ENCODE assay signal across 23 cellular contexts in genomic region chr13:43301341-43301969, GRCh38.
DNase-seq lines count a peak whose midpoint lies in the region; ATAC-seq, FAIRE-seq and TF ChIP-seq lines count a peak whose summit lies in the region.
"Had no signal": no experiment of that assay in that cellular context is flagged by ENCODE, and none has a peak within 500 bp of the region (broad histone marks: within the 10 kb centered on the region; RNA-seq: fewer than 3 reads in every experiment).

No MANE protein-coding gene starts in this region.

- DNase-seq in EL (peak; percentile 75), astrocyte (ENCODE audit: low read depth) (peak; percentile 20), myocyte (ENCODE audit: low read depth) (peak; percentile 65), sciatic nerve (ENCODE audit: low spot score) (no peak), PC-9 (no peak)
- DNase-seq: activated CD4-positive, alpha-beta memory T cell treated with anti-CD3 and anti-CD28 coated beads, Interleukin-2, amount 10 ng/mL, durations not matched to agents 7 days and 5 days; CD4-positive, alpha-beta T cell; cerebellar nuclear complex; hypothalamus; left ventricle myocardium inferior; naive thymus-derived CD8-positive, alpha-beta T cell; NCI-H1436 treated with DMSO at 0.1 percent for 48 hours; ovary; SHP77 treated with DMSO at 0.1 percent for 48 hours; stimulated activated CD8-positive, alpha-beta memory T cell treated with anti-CD3 and anti-CD28 coated beads, Interleukin-4, amount 100 ng/mL, for 48 hours; stomach; T-cell had no signal

- H3K9ac ChIP-seq in astrocyte (ENCODE audit: low read length), result no peak overlapping the region

- H3K36me3 Mint-ChIP-seq in astrocyte (ENCODE audit: low read depth, unreplicated experiment), result no peaks in the 10 kb centered on the region
- H3K36me3 Mint-ChIP-seq: activated naive CD8-positive, alpha-beta T cell; naive thymus-derived CD8-positive, alpha-beta T cell; T-cell had no signal

- TF ChIP-seq CTCF in HEK293 (tag by site-specific recombination; IDR thresholded peaks at IDR 0.05) (no peak), astrocyte (IDR thresholded peaks at IDR 0.05; ENCODE audit: insufficient read depth, low read depth, low read length) (no peak), PC-9 (conservative IDR thresholded peaks at IDR 0.05) (no peak)

- H3K27me3 ChIP-seq in astrocyte (ENCODE audit: insufficient read depth, low read length) (no peaks in the 10 kb centered on the region), PC-9 (ENCODE audit: insufficient read depth, low read depth) (no peaks in the 10 kb centered on the region)
- H3K27me3 ChIP-seq: gastroesophageal sphincter, ovary, stomach, tibial nerve had no signal

- H3K4me2 ChIP-seq in astrocyte (ENCODE audit: low read length) (no peak overlapping the region), PC-9 (no peak overlapping the region)
- H3K4me2 ChIP-seq: GM23338 had no signal

- H4K20me1 ChIP-seq in astrocyte (ENCODE audit: insufficient read depth, low read length), result no peaks in the 10 kb centered on the region
- no peaks in the 10 kb centered on the region for H4K20me1 ChIP-seq in PC-9 (ENCODE audit: insufficient read depth)

- no peak overlapping the region for H3K4me3 Mint-ChIP-seq in astrocyte (ENCODE audit: unreplicated experiment)
- H3K4me3 Mint-ChIP-seq: activated CD4-positive, alpha-beta memory T cell treated with anti-CD3 and anti-CD28 coated beads, Interleukin-2, amount 10 ng/mL, durations not matched to agents 7 days and 5 days; activated naive CD8-positive, alpha-beta T cell; CD4-positive, alpha-beta T cell; GM23338; naive thymus-derived CD8-positive, alpha-beta T cell; T-cell had no signal

- peaks cover 7% of the 10 kb centered on the region for H3K27me3 Mint-ChIP-seq in astrocyte (ENCODE audit: low read depth, unreplicated experiment)
- H3K27me3 Mint-ChIP-seq: activated naive CD8-positive, alpha-beta T cell had no signal

- CTCF ChIA-PET in HEK293 (lab: Yijun Ruan, JAX), result interaction anchor here (0.9 kb wide), 1 partner anchor 503 kb away, joined by 3 read pairs; no protein-coding TSS in a partner anchor
- CTCF ChIA-PET in PC-9 (lab: Charles Lee), result interaction anchor here (0.5 kb wide), 1 partner anchor 485 kb away, joined by 3 read pairs; no protein-coding TSS in a partner anchor

- no peaks in the 10 kb centered on the region for H3K9me3 ChIP-seq in HEK293 (ENCODE audit: control insufficient read depth, insufficient read depth, low read depth, low read length)
- H3K9me3 ChIP-seq in astrocyte (ENCODE audit: insufficient read depth, low read depth, low read length), result no peaks in the 10 kb centered on the region
- no peaks in the 10 kb centered on the region for H3K9me3 ChIP-seq in PC-9 (ENCODE audit: insufficient read depth, low read depth)
- H3K9me3 ChIP-seq: gastroesophageal sphincter, left ventricle myocardium inferior, ovary, stomach, tibial nerve had no signal

- H3F3A ChIP-seq in PC-9 (ENCODE audit: insufficient read depth, low read depth), result no peaks in the 10 kb centered on the region

- H3K4me1 Mint-ChIP-seq in astrocyte (ENCODE audit: low read depth, unreplicated experiment), result peaks cover 6% of the 10 kb centered on the region
- H3K4me1 Mint-ChIP-seq: activated CD4-positive, alpha-beta memory T cell treated with anti-CD3 and anti-CD28 coated beads, Interleukin-2, amount 10 ng/mL, durations not matched to agents 7 days and 5 days; naive thymus-derived CD8-positive, alpha-beta T cell; T-cell had no signal

- no peak overlapping the region for H3K27ac Mint-ChIP-seq in astrocyte (ENCODE audit: unreplicated experiment)
- H3K27ac Mint-ChIP-seq: activated CD4-positive, alpha-beta memory T cell treated with anti-CD3 and anti-CD28 coated beads, Interleukin-2, amount 10 ng/mL, durations not matched to agents 7 days and 5 days; activated naive CD8-positive, alpha-beta T cell; CD4-positive, alpha-beta T cell; GM23338; naive thymus-derived CD8-positive, alpha-beta T cell; T-cell had no signal

- no peaks in the 10 kb centered on the region for H3K9me3 Mint-ChIP-seq in astrocyte (ENCODE audit: unreplicated experiment)
- H3K9me3 Mint-ChIP-seq: activated CD4-positive, alpha-beta memory T cell treated with anti-CD3 and anti-CD28 coated beads, Interleukin-2, amount 10 ng/mL, durations not matched to agents 7 days and 5 days; CD4-positive, alpha-beta T cell; GM23338; naive thymus-derived CD8-positive, alpha-beta T cell; T-cell had no signal

- FAIRE-seq in astrocyte (lab: Jason Lieb, UNC), result no peak

- H2AFZ ChIP-seq in astrocyte (ENCODE audit: low read depth, low read length) (no peak overlapping the region), PC-9 (no peak overlapping the region)
- H2AFZ ChIP-seq: GM23338 had no signal

- no TSS peak for BruUV-seq in PC-9 (replicated peaks; lab: Mats Ljungman, UMichigan)

- intact Hi-C loops in sciatic nerve (cut with DNase I), result no loop called here
- intact Hi-C loops in PC-9 (cut with micrococcal nuclease; ENCODE audit: unreplicated experiment), result loop anchor here (10.0 kb wide), 2 partner anchors 147 to 573 kb away; partner anchors contain the start of genes CCDC122 and LACC1

- H3K27ac ChIP-seq in HEK293 (ENCODE audit: extremely low read depth, low read depth, low read length) (no peak overlapping the region), astrocyte (ENCODE audit: low read depth, low read length) (no peak overlapping the region), PC-9 (no peak overlapping the region)
- H3K27ac ChIP-seq: gastroesophageal sphincter, left ventricle myocardium inferior, ovary, stomach, tibial nerve had no signal

- no peaks in the 10 kb centered on the region for H3K79me2 ChIP-seq in astrocyte (ENCODE audit: insufficient read depth, low read length)
- no peaks in the 10 kb centered on the region for H3K79me2 ChIP-seq in PC-9 (ENCODE audit: low read depth)

- H3K4me3 ChIP-seq in HEK293 (ENCODE audit: low read depth, low read length) (no peak overlapping the region), astrocyte (ENCODE audit: insufficient read depth, low read depth, low read length) (no peak overlapping the region), PC-9 (no peak overlapping the region)
- H3K4me3 ChIP-seq: gastroesophageal sphincter, GM23338, left ventricle myocardium inferior, ovary, stomach, tibial nerve had no signal

- ATAC-seq in sciatic nerve (no peak), GM18870 (IDR thresholded peaks at IDR 0.05; ENCODE audit: unreplicated experiment) (no peak)
- ATAC-seq: gastroesophageal sphincter; GM23338; naive thymus-derived CD8-positive, alpha-beta T cell; T-cell had no signal

- H3K4me1 ChIP-seq in HEK293 (ENCODE audit: control insufficient read depth, insufficient read depth, low read length) (peaks cover 6% of the 10 kb centered on the region; the same call in 1 of the 2 replicates), astrocyte (ENCODE audit: insufficient read depth, low read length) (no peaks in the 10 kb centered on the region), PC-9 (replicated peaks; ENCODE audit: insufficient read depth) (no peaks in the 10 kb centered on the region)

- H3K36me3 ChIP-seq in HEK293 (ENCODE audit: control insufficient read depth in 2 of 2, insufficient read depth in 1 of 2, low read length in 2 of 2), result no peaks in the 10 kb centered on the region
- H3K36me3 ChIP-seq in astrocyte (ENCODE audit: insufficient read depth, low read length), result no peaks in the 10 kb centered on the region
- no peaks in the 10 kb centered on the region for H3K36me3 ChIP-seq in PC-9 (ENCODE audit: low read depth)
- H3K36me3 ChIP-seq: left ventricle myocardium inferior, ovary, stomach, tibial nerve had no signal

- no peaks in the 10 kb centered on the region for H3K9me2 ChIP-seq in PC-9 (ENCODE audit: insufficient read depth)

- POLR2A ChIA-PET in HEK293 (lab: Yijun Ruan, JAX), result no interaction called here
- POLR2A ChIA-PET in PC-9 (lab: Charles Lee; ENCODE audit: unreplicated experiment), result no interaction called here

TF ChIP-seq in HEK293, 187 proteins besides CTCF, POLR2A, EP300 and RAD21 (continues in another document):
- TF ChIP-seq ZNF645 (tag by site-specific recombination; IDR thresholded peaks at IDR 0.05) (no peak), SCRT2 (tag by site-specific recombination; IDR thresholded peaks at IDR 0.05) (peak; percentile 53; the same call in 1 of the 2 replicates)

Comparison
In these comparisons a context has a peak if more than half of its experiments do, and no peak if none do; other contexts are left out.
1. DNase-seq: peak in EL (single experiment), astrocyte (single experiment) and myocyte (single experiment); none in sciatic nerve (single experiment) and PC-9 (0 of 2).